21 cellular contexts compared by ENCODE assay signal in the genomic region with DNA sequence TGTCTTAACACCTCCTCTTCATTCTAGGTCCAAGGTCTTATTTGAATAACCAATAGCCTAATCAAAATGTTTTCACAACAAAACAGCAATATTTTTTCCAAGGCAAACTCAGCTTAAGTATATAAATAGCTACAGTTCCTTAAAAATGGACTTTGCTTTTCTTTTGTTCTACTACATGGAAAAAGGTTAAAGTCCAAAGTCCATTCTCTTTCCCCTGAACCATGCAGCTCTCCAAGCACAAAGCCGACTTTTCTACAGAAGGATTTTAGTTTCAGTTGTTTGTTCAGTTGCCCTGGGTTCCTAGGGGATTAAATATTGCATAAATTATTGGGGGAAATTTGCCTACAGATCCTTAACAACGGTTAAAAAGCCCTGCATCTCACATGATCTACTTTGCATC.
DNase-seq lines count a peak whose midpoint lies in the region; ATAC-seq, FAIRE-seq and TF ChIP-seq lines count a peak whose summit lies in the region.
"Had no signal": no experiment of that assay in that cellular context is flagged by ENCODE, and none has a peak within 500 bp of the region (broad histone marks: within the 10 kb centered on the region; RNA-seq: fewer than 3 reads in every experiment).

No MANE protein-coding gene starts in this region.

- ATAC-seq in body of pancreas, result peak; percentile 42
- ATAC-seq in pancreas, result peak in 3 of 4 donors; percentile 35 to 66 (median 36)
- no peak for ATAC-seq in GM19324 (IDR thresholded peaks at IDR 0.05; ENCODE audit: low FRiP score, unreplicated experiment)
- ATAC-seq in HG03196 (IDR thresholded peaks at IDR 0.05; ENCODE audit: unreplicated experiment), result no peak

- H3K27me3 ChIP-seq in body of pancreas (no peaks in the 10 kb centered on the region), pancreas (no peaks in the 10 kb centered on the region)
- H3K27me3 ChIP-seq: BE2C, MG63, SJSA1 had no signal

- intact Hi-C loops in body of pancreas (cut with DNase I) (no loop called here), pancreas (cut with DNase I) (no loop called here)

- WGBS in body of pancreas, 2 donors, result 15 to 17% methylated on average over 2 of the region's 2 CpGs
- 18% methylated on average over 2 of the region's 2 CpGs for WGBS in pancreas, 2 donors

- FAIRE-seq in pancreas (lab: Jason Lieb, UNC), result no peak
- FAIRE-seq: GM12891, RCC 7860 had no signal

- TF ChIP-seq CTCF in body of pancreas (IDR thresholded peaks at IDR 0.05), result no peak
- TF ChIP-seq CTCF in pancreas (IDR thresholded peaks at IDR 0.05), result no peak

- H3K36me3 ChIP-seq in body of pancreas (replicated peaks in 1 of 2; ENCODE audit: insufficient read depth in 1 of 2, low read depth in 2 of 2) (no peaks in the 10 kb centered on the region), pancreas (no peaks in the 10 kb centered on the region)
- H3K36me3 ChIP-seq: BE2C, MG63, SJSA1 had no signal

- H3K27ac ChIP-seq in body of pancreas, result no peak overlapping the region
- no peak overlapping the region for H3K27ac ChIP-seq in pancreas
- H3K27ac ChIP-seq: SJSA1 had no signal

- H3K4me1 ChIP-seq in body of pancreas (peaks cover 16% of the 10 kb centered on the region), pancreas (peaks cover 0 to under 1% (median 0%) of the 10 kb centered on the region in 3 donors)

- DNase-seq in COLO668 (lab: John Stamatoyannopoulos, UW; ENCODE audit: unreplicated experiment) (peak; percentile 21), NCI-H146 (lab: John Stamatoyannopoulos, UW) (peak; percentile 46), body of pancreas (no peak), pancreas (no peak), G401 (ENCODE audit: low spot score) (no peak), NCI-H774 (lab: John Stamatoyannopoulos, UW) (no peak)
- DNase-seq: BE2C, COR-L47, DND-41, GOT3, Kasumi-1, MG63, NCI-H1417 treated with DMSO at 0.1 percent for 48 hours, NCI-H1930, NCI-H2227 treated with DMSO at 0.1 percent for 48 hours, NCI-H510A had no signal

- no peaks in the 10 kb centered on the region for H3K9me3 ChIP-seq in body of pancreas
- no peaks in the 10 kb centered on the region for H3K9me3 ChIP-seq in pancreas
- H3K9me3 ChIP-seq: BE2C, MG63, SJSA1 had no signal

- TF ChIP-seq POLR2A in body of pancreas (IDR thresholded peaks at IDR 0.05), result no peak

- H3K4me3 ChIP-seq in body of pancreas (no peak overlapping the region), pancreas (no peak overlapping the region)
- H3K4me3 ChIP-seq: MG63, SJSA1 had no signal

- in situ Hi-C loops in G401 (cut with HindIII; ENCODE audit: low sequenced_read_pairs), result no loop called here

Comparison
In these comparisons a context has a peak if more than half of its experiments do, and no peak if none do; other contexts are left out.
1. DNase-seq: peak in COLO668 (single experiment) and NCI-H146 (single experiment); none in body of pancreas (0 of 4), pancreas (0 of 6), G401 (single experiment) and NCI-H774 (single experiment).
2. ATAC-seq: peak in body of pancreas (single experiment) and pancreas (3 of 4); none in GM19324 (single experiment) and HG03196 (single experiment).